Comparison of ENCODE assay signal across 24 cellular contexts in the genomic region with DNA sequence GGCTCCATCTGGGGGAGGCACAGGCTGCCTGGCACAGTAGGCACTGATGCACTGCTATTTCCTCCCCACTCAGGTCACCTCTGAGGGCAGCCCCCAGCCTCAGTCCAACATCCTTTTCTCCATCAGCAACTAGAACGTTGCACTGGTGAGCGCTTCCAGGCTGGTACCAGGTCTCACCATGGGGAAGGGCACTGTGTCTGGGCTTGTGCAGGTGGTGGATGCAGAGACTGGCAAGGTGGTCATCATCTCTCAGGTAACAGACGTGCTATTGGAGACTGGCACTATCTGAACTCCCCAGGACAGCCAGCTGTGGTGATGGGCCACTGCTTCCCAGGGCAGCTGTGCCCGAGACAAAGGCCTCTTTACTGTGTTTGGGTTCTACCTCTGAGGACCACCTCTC.
"Had no signal": no experiment of that assay in that cellular context is flagged by ENCODE, and none has a peak within 500 bp of the region (broad histone marks: within the 10 kb centered on the region; RNA-seq: fewer than 3 reads in every experiment).

No MANE protein-coding gene starts in this region.

- FAIRE-seq: endometrium, islet of Langerhans, keratinocyte had no signal

- DNase-seq: colonic mucosa; cortex of kidney; effector CD8-positive, alpha-beta T cell; effector memory CD8-positive, alpha-beta T cell; endodermal cell; erythroblast; esophagus squamous epithelium; foreskin fibroblast; foreskin melanocyte; gastrocnemius medialis; glutamatergic neuron; heart right ventricle; hippocampal formation; left cardiac atrium; left lung; left ventricle myocardium superior; lower lobe of right lung; mesendoderm; midbrain had no signal

- H3K9me3 ChIP-seq: colonic mucosa, esophagus squamous epithelium, gastrocnemius medialis, heart right ventricle, left lung, lower lobe of right lung had no signal

- H3K27ac ChIP-seq: colonic mucosa, epithelial cell of prostate, esophagus squamous epithelium, gastrocnemius medialis, heart right ventricle, left lung, lower lobe of right lung had no signal

- H3K4me1 ChIP-seq: colonic mucosa, esophagus squamous epithelium, gastrocnemius medialis, left lung, lower lobe of right lung had no signal

- H3K36me3 ChIP-seq: colonic mucosa, esophagus squamous epithelium, gastrocnemius medialis, heart right ventricle, left lung, lower lobe of right lung had no signal

- ATAC-seq: effector memory CD8-positive, alpha-beta T cell; esophagus mucosa; gastrocnemius medialis; heart right ventricle; left cardiac atrium; left lung; left ventricle myocardium superior; lower lobe of right lung had no signal

- H3K4me3 ChIP-seq: colonic mucosa, esophagus squamous epithelium, gastrocnemius medialis, heart right ventricle, left lung, lower lobe of right lung had no signal

- H3K27me3 ChIP-seq: colonic mucosa, gastrocnemius medialis had no signal
